8 cellular contexts compared by ENCODE assay signal in genomic region chr1:145872421-145872891, GRCh38. TPM values are rescaled to one million over a fixed set of nuclear protein-coding genes. Genes with fewer than 3 reads are reported as not detected.
DNase-seq lines count a peak whose midpoint lies in the region; ATAC-seq and TF ChIP-seq lines count a peak whose summit lies in the region.

No MANE protein-coding gene starts in this region.

- intact Hi-C loops in uterus (cut with DNase I; ENCODE audit: low total_unique reads) = no loop called here

- peaks cover 81% of the 10 kb centered on the region for H3K27me3 Mint-ChIP-seq in activated naive CD4-positive, alpha-beta T cell treated with anti-CD3 and anti-CD28 coated beads, Interleukin-2, amount 10 ng/mL, durations not matched to agents 7 days and 5 days

- H3K4me3 ChIP-seq in esophagus (ENCODE audit: low read depth in 1 of 2, low read length in 2 of 2) = peak overlapping the region; percentile 11 to 22
- H3K4me3 ChIP-seq in muscle layer of colon (ENCODE audit: low read depth in 1 of 2, low read length in 2 of 2) = peak overlapping the region; percentile 66 to 69
- peak overlapping the region; percentile 50 to 56 for H3K4me3 ChIP-seq in uterus

- H3K9me3 ChIP-seq in esophagus (ENCODE audit: control insufficient read depth in 2 of 2, insufficient read depth in 1 of 2, low read depth in 1 of 2, low read length in 1 of 2) (no peaks in the 10 kb centered on the region), muscle layer of colon (ENCODE audit: low read length) (no peaks in the 10 kb centered on the region), uterus (no peaks in the 10 kb centered on the region)

- H3K27ac ChIP-seq in esophagus (ENCODE audit: low read depth in 2 of 2, low read length in 1 of 2) (peak overlapping the region; percentile 71 to 75), muscle layer of colon (ENCODE audit: low read depth, low read length) (peak overlapping the region; percentile 75), uterus (peak overlapping the region; percentile 94)

- peak overlapping the region; percentile 76 for H3K9ac ChIP-seq in muscle layer of colon (ENCODE audit: low read length)

- H3K27me3 ChIP-seq in esophagus (ENCODE audit: control insufficient read depth in 1 of 2, insufficient read depth in 2 of 2, low read length in 2 of 2) = no peaks in the 10 kb centered on the region
- H3K27me3 ChIP-seq in muscle layer of colon (ENCODE audit: control insufficient read depth in 1 of 2, insufficient read depth in 2 of 2, low read length in 2 of 2) = no peaks in the 10 kb centered on the region
- H3K27me3 ChIP-seq in uterus = no peaks in the 10 kb centered on the region

- no peak for ATAC-seq in HG02970 (IDR thresholded peaks at IDR 0.05; ENCODE audit: low FRiP score, unreplicated experiment)

- H3K4me1 ChIP-seq in esophagus (ENCODE audit: control insufficient read depth in 2 of 2, insufficient read depth in 2 of 2, low read length in 1 of 2) (peaks cover 0 to 2% of the 10 kb centered on the region in 2 donors), muscle layer of colon (ENCODE audit: insufficient read depth, low read length) (peaks cover 13% of the 10 kb centered on the region), uterus (no peaks in the 10 kb centered on the region)

- H3K36me3 Mint-ChIP-seq in activated naive CD4-positive, alpha-beta T cell treated with anti-CD3 and anti-CD28 coated beads, Interleukin-2, amount 10 ng/mL, durations not matched to agents 7 days and 5 days = no peaks in the 10 kb centered on the region

- peaks cover 16% of the 10 kb centered on the region for H3K4me1 Mint-ChIP-seq in activated naive CD4-positive, alpha-beta T cell treated with anti-CD3 and anti-CD28 coated beads, Interleukin-2, amount 10 ng/mL, durations not matched to agents 7 days and 5 days

- H3K4me3 Mint-ChIP-seq in activated naive CD4-positive, alpha-beta T cell treated with anti-CD3 and anti-CD28 coated beads, Interleukin-2, amount 10 ng/mL, durations not matched to agents 7 days and 5 days = peak overlapping the region; percentile 62

- no peak for DNase-seq in activated naive CD4-positive, alpha-beta T cell treated with anti-CD3 and anti-CD28 coated beads, Interleukin-2, amount 10 ng/mL, durations not matched to agents 7 days and 5 days
- no peak for DNase-seq in activated naive CD4-positive, alpha-beta T cell (lab: John Stamatoyannopoulos, UW)
- DNase-seq in uterus (peak; percentile 77 to 82), SW 1271 (lab: John Stamatoyannopoulos, UW) (no peak), NCI-H524 (lab: John Stamatoyannopoulos, UW) (no peak)

- CTCF ChIA-PET in activated naive CD4-positive, alpha-beta T cell treated with anti-CD3 and anti-CD28 coated beads, Interleukin-2, amount 10 ng/mL, durations not matched to agents 7 days and 5 days (lab: Charles Lee) = interaction anchor here (0.8 to 4.1 kb wide), 9 partner anchors 8 to 55 kb away, joined by 3 to 31 read pairs (median 6); partner anchors contain the start of genes NUDT17, PIAS3 and RBM8A

- H3K36me3 ChIP-seq in esophagus (ENCODE audit: control insufficient read depth in 2 of 2, insufficient read depth in 2 of 2, low read length in 1 of 2) = peaks cover 0 to 8% of the 10 kb centered on the region in 2 donors
- H3K36me3 ChIP-seq in muscle layer of colon (ENCODE audit: insufficient read depth, low read length) = peaks cover 7% of the 10 kb centered on the region
- no peaks in the 10 kb centered on the region for H3K36me3 ChIP-seq in uterus

- H3K27ac Mint-ChIP-seq in activated naive CD4-positive, alpha-beta T cell treated with anti-CD3 and anti-CD28 coated beads, Interleukin-2, amount 10 ng/mL, durations not matched to agents 7 days and 5 days = no peak overlapping the region

- 58 to 65% methylated on average over 18 to 19 of the region's 19 CpGs for WGBS in esophagus, 2 donors

- no peaks in the 10 kb centered on the region for H3K9me3 Mint-ChIP-seq in activated naive CD4-positive, alpha-beta T cell treated with anti-CD3 and anti-CD28 coated beads, Interleukin-2, amount 10 ng/mL, durations not matched to agents 7 days and 5 days

- peak in 1 of 2 donors; percentile 41 for TF ChIP-seq POLR2A in uterus (IDR thresholded peaks at IDR 0.05)

- no peak for TF ChIP-seq CTCF in uterus (IDR thresholded peaks at IDR 0.05)

RNA-seq across cellular contexts. Expression of gene ANKRD35, which starts 13.2 kb away (rescaled TPM):
- 10 to 100 TPM; 13.9 to 17.0 TPM for polyA plus RNA-seq in esophagus
- 1 to 10 TPM in 3 of 4 donors, under 1 TPM in 1; 0.77 to 8.8 (median 5.4) TPM for total RNA-seq in uterus

RNA-seq across cellular contexts. Expression of gene PIAS3, which starts 13.6 kb away (rescaled TPM):
- polyA plus RNA-seq in esophagus = 10 to 100 TPM; 29.8 to 43.6 TPM
- 10 to 100 TPM; 10.2 to 88.6 (median 24.5) TPM for total RNA-seq in uterus

RNA-seq across cellular contexts. Expression of gene NUDT17, which starts 27.0 kb away (rescaled TPM):
- polyA plus RNA-seq in esophagus = 1 to 10 TPM; 1.5 to 2.2 TPM
- 1 to 10 TPM in 3 of 4 donors, not detected in 1; 2.5 to 5.6 (median 4.7) TPM for total RNA-seq in uterus

RNA-seq across cellular contexts. Expression of gene ITGA10, which starts 37.4 kb away (rescaled TPM):
- 1 to 10 TPM; 1.5 to 1.9 TPM for polyA plus RNA-seq in esophagus
- total RNA-seq in uterus = 10 to 100 TPM in 1 of 4 donors, 1 to 10 TPM in 3; 2.7 to 19.9 (median 4.0) TPM

RNA-seq across cellular contexts. Expression of gene PEX11B, which starts 46.1 kb away (rescaled TPM):
- 10 to 100 TPM; 19.3 to 26.4 TPM for polyA plus RNA-seq in esophagus
- total RNA-seq in uterus = 10 to 100 TPM; 26.1 to 46.3 (median 36.0) TPM

Comparison
In these comparisons a context has a peak if more than half of its experiments do, and no peak if none do; other contexts are left out.
1. DNase-seq: peak in uterus (2 of 2); none in activated naive CD4-positive, alpha-beta T cell treated with anti-CD3 and anti-CD28 coated beads, Interleukin-2, amount 10 ng/mL, durations not matched to agents 7 days and 5 days (single experiment), activated naive CD4-positive, alpha-beta T cell (0 of 4), SW 1271 (0 of 2) and NCI-H524 (0 of 2).
2. H3K4me3 ChIP-seq: peak in every context shown above with its lines; median percentile 68 in muscle layer of colon; 53 in uterus; 16 in esophagus.
3. Peak in every context shown above with its lines, with median percentiles within 50 percentile points of each other: H3K27ac ChIP-seq.